Comparison of ENCODE assay signal across 17 cellular contexts in the genomic region with DNA sequence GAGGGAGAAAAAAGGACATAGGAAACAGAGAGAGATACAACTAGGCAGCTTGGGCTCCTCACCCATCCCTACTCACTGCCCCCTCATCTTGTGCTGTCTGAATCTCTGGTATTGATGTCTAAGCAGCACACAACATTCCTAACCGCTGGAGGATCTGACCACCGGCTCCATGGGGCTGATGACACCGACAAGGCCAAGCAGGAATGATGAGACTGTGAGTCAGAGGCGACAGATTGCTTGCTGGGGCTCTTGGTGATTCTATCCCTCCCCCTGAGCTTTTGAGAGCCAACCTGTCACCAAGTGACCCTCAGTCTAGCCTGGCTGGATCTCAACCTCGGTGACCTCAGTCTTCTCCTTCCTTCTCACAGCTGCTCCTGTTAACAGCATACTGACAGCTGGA. TPM values are rescaled to one million over a fixed set of nuclear protein-coding genes. Genes with fewer than 3 reads are reported as not detected.
DNase-seq lines count a peak whose midpoint lies in the region; ATAC-seq and TF ChIP-seq lines count a peak whose summit lies in the region.
"Had no signal": no experiment of that assay in that cellular context is flagged by ENCODE, and none has a peak within 500 bp of the region (broad histone marks: within the 10 kb centered on the region; RNA-seq: fewer than 3 reads in every experiment).

No MANE protein-coding gene starts in this region.

- DNase-seq in AG04450 (ENCODE audit: low read depth, low spot score) (no peak), HK-2 (ENCODE audit: unreplicated experiment) (peak; percentile 54), adrenal gland (peak; percentile 39 to 64 (median 62)), hepatic stellate cell (ENCODE audit: low spot score) (peak; percentile 80), NCI-H146 (lab: John Stamatoyannopoulos, UW) (no peak), GM10248 (ENCODE audit: extremely low spot score) (no peak)
- no peak for DNase-seq in activated CD4-positive, alpha-beta T cell treated with anti-CD3 and anti-CD28 coated beads for 36 hours
- DNase-seq: activated T-cell treated with anti-CD3 and anti-CD28 coated beads, Interleukin-2, amount 50 U/mL, for 4 hours; anterior cingulate cortex; DMS79; hypothalamus; NCI-H1105; NCI-H524 treated with DMSO at 0.1 percent for 48 hours; SHP77; stimulated activated CD8-positive, alpha-beta memory T cell treated with anti-CD3 and anti-CD28 coated beads, Interleukin-4, amount 100 ng/mL, for 48 hours; upper lobe of left lung had no signal

- ATAC-seq in activated CD4-positive, alpha-beta T cell treated with anti-CD3 and anti-CD28 coated beads for 36 hours, result no peak
- no peak for ATAC-seq in GM18858 (IDR thresholded peaks at IDR 0.05; ENCODE audit: unreplicated experiment)
- ATAC-seq: activated T-cell treated with anti-CD3 and anti-CD28 coated beads, Interleukin-2, amount 50 U/mL, for 4 hours had no signal

- CTCF ChIA-PET in AG04450 (lab: Charles Lee) (interaction anchor here (0.8 to 1.3 kb wide), 3 partner anchors 14 to 310 kb away, joined by 3 to 4 read pairs (median 3); partner anchors contain the start of gene PAMR1), GM10248 (lab: Yijun Ruan, JAX) (no interaction called here)
- CTCF ChIA-PET in activated CD4-positive, alpha-beta T cell treated with anti-CD3 and anti-CD28 coated beads for 36 hours (lab: Charles Lee), result no interaction called here

- peaks cover 28% of the 10 kb centered on the region for H3K27me3 Mint-ChIP-seq in activated CD4-positive, alpha-beta T cell treated with anti-CD3 and anti-CD28 coated beads for 36 hours

- intact Hi-C loops in adrenal gland (cut with DNase I), result no loop called here
- intact Hi-C loops in activated CD4-positive, alpha-beta T cell treated with anti-CD3 and anti-CD28 coated beads for 36 hours (cut with DNase I, micrococcal nuclease), result no loop called here

- H3K27me3 ChIP-seq in AG04450 (ENCODE audit: control insufficient read depth, insufficient read depth, low read length), result no peaks in the 10 kb centered on the region
- no peaks in the 10 kb centered on the region for H3K27me3 ChIP-seq in adrenal gland
- H3K27me3 ChIP-seq: upper lobe of left lung had no signal

- H3K27ac ChIP-seq in AG04450 (ENCODE audit: low read depth, low read length), result peak overlapping the region; percentile 25
- H3K27ac ChIP-seq in adrenal gland, result no peak overlapping the region
- H3K27ac ChIP-seq: upper lobe of left lung had no signal

- no peaks in the 10 kb centered on the region for H3K36me3 ChIP-seq in adrenal gland (replicated peaks in 1 of 2)
- H3K36me3 ChIP-seq: upper lobe of left lung had no signal

- no peak for TF ChIP-seq CTCF in AG04450 (IDR thresholded peaks at IDR 0.05; ENCODE audit: low read depth, low read length)
- TF ChIP-seq CTCF in adrenal gland (IDR thresholded peaks at IDR 0.05), result no peak
- no peak for TF ChIP-seq CTCF in GM10248 (IDR thresholded peaks at IDR 0.05; ENCODE audit: control extremely low read depth, extremely low read depth, low read depth, missing control alignments)

- H3K9me3 Mint-ChIP-seq in activated CD4-positive, alpha-beta T cell treated with anti-CD3 and anti-CD28 coated beads for 36 hours (ENCODE audit: low read depth), result peaks cover 4% of the 10 kb centered on the region

- POLR2A ChIA-PET in AG04450 (lab: Yijun Ruan, JAX), result interaction anchor here (0.6 kb wide), 1 partner anchor 11 kb away, joined by 9 read pairs; no protein-coding TSS in a partner anchor
- POLR2A ChIA-PET in activated CD4-positive, alpha-beta T cell treated with anti-CD3 and anti-CD28 coated beads for 36 hours (lab: Charles Lee), result no interaction called here
- POLR2A ChIA-PET in GM10248 (lab: Yijun Ruan, JAX), result no interaction called here

- WGBS in adrenal gland, 4 donors, result 29 to 57% (median 40%) methylated on average over 5 of the region's 5 CpGs

- H3K9me3 ChIP-seq in AG04450 (ENCODE audit: control insufficient read depth, insufficient read depth, low read length) (peaks cover 2% of the 10 kb centered on the region; the same call in 1 of the 2 replicates), adrenal gland (replicated peaks in 1 of 3) (no peaks in the 10 kb centered on the region)

- H3K36me3 Mint-ChIP-seq in activated CD4-positive, alpha-beta T cell treated with anti-CD3 and anti-CD28 coated beads for 36 hours (ENCODE audit: low read depth), result no peaks in the 10 kb centered on the region

- H3K4me3 ChIP-seq in AG04450 (ENCODE audit: low read depth, low read length), result no peak overlapping the region
- no peak overlapping the region for H3K4me3 ChIP-seq in adrenal gland
- H3K4me3 ChIP-seq: upper lobe of left lung had no signal

- TF ChIP-seq POLR2A in adrenal gland (IDR thresholded peaks at IDR 0.05), result no peak

- no peaks in the 10 kb centered on the region for H3K4me1 Mint-ChIP-seq in activated CD4-positive, alpha-beta T cell treated with anti-CD3 and anti-CD28 coated beads for 36 hours

- H3K4me1 ChIP-seq in adrenal gland (replicated peaks in 1 of 2), result no peaks in the 10 kb centered on the region
- H3K4me1 ChIP-seq: upper lobe of left lung had no signal

- no peak overlapping the region for H3K4me3 Mint-ChIP-seq in activated CD4-positive, alpha-beta T cell treated with anti-CD3 and anti-CD28 coated beads for 36 hours
- H3K4me3 Mint-ChIP-seq: activated T-cell treated with anti-CD3 and anti-CD28 coated beads, Interleukin-2, amount 50 U/mL, for 4 hours had no signal

- H3K27ac Mint-ChIP-seq in activated CD4-positive, alpha-beta T cell treated with anti-CD3 and anti-CD28 coated beads for 36 hours, result no peak overlapping the region

RNA-seq across cellular contexts. Expression of gene PAMR1, which starts 13.8 kb away (rescaled TPM):
- polyA plus RNA-seq in AG04450 (2011; rRNA removed) (215 and 247 TPM in 2 replicates), adrenal gland (10 to 100 TPM in 2 of 3 donors, 1 to 10 TPM in 1; 9.9 to 18.3 (median 12.0) TPM)
- polyA minus RNA-seq in AG04450 (2011; rRNA and poly(A)+ RNA removed), result 171 and 216 TPM in 2 replicates
- total RNA-seq in adrenal gland, result 10 to 100 TPM in 5 of 8 donors, 1 to 10 TPM in 3; 4.3 to 25.7 (median 12.6) TPM
- not detected for total RNA-seq in activated CD4-positive, alpha-beta T cell treated with anti-CD3 and anti-CD28 coated beads for 36 hours
- total RNA-seq: activated T-cell treated with anti-CD3 and anti-CD28 coated beads, Interleukin-2, amount 50 U/mL, for 4 hours had no signal

Comparison
In these comparisons a context has a peak if more than half of its experiments do, and no peak if none do; other contexts are left out.
1. DNase-seq: peak in HK-2 (single experiment), adrenal gland (7 of 7) and hepatic stellate cell (single experiment); none in AG04450 (single experiment), NCI-H146 (single experiment), activated CD4-positive, alpha-beta T cell treated with anti-CD3 and anti-CD28 coated beads for 36 hours (single experiment) and GM10248 (single experiment).
2. RNA of gene PAMR1, which starts 13.8 kb away (total RNA-seq): 4.3 to 25.7 TPM in adrenal gland; not detected in activated CD4-positive, alpha-beta T cell treated with anti-CD3 and anti-CD28 coated beads for 36 hours; every median in the first group is over 4 times any median in the second.